ENCODE assay signal across 1 cellular context in the genomic region with DNA sequence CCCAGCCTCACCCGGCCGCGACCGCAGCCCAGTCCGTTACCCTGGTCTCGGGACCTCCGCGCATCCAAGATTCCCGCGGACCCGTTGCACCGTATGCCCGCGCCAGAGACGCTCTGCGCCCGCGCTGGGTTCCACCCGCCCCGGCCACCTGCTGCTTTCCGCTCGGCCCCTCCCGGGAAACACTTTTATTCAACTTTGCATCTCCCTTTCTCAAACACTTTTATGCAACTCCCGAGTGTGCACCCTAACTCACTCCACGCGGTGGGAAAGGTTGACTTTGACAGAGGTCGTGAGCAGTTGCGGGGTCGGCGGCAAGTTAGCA.
TF ChIP-seq lines count a peak whose summit lies in the region.

Gene ODAD2, minus strand, starts transcription at position 126 of the 322 bp plus-strand sequence. CDS start 3,937 bp downstream, outside the sequence.

TF ChIP-seq in GM23338, 12 proteins besides CTCF, POLR2A, EP300 and RAD21 (continued from another document):
- TF ChIP-seq, protein P1, sequence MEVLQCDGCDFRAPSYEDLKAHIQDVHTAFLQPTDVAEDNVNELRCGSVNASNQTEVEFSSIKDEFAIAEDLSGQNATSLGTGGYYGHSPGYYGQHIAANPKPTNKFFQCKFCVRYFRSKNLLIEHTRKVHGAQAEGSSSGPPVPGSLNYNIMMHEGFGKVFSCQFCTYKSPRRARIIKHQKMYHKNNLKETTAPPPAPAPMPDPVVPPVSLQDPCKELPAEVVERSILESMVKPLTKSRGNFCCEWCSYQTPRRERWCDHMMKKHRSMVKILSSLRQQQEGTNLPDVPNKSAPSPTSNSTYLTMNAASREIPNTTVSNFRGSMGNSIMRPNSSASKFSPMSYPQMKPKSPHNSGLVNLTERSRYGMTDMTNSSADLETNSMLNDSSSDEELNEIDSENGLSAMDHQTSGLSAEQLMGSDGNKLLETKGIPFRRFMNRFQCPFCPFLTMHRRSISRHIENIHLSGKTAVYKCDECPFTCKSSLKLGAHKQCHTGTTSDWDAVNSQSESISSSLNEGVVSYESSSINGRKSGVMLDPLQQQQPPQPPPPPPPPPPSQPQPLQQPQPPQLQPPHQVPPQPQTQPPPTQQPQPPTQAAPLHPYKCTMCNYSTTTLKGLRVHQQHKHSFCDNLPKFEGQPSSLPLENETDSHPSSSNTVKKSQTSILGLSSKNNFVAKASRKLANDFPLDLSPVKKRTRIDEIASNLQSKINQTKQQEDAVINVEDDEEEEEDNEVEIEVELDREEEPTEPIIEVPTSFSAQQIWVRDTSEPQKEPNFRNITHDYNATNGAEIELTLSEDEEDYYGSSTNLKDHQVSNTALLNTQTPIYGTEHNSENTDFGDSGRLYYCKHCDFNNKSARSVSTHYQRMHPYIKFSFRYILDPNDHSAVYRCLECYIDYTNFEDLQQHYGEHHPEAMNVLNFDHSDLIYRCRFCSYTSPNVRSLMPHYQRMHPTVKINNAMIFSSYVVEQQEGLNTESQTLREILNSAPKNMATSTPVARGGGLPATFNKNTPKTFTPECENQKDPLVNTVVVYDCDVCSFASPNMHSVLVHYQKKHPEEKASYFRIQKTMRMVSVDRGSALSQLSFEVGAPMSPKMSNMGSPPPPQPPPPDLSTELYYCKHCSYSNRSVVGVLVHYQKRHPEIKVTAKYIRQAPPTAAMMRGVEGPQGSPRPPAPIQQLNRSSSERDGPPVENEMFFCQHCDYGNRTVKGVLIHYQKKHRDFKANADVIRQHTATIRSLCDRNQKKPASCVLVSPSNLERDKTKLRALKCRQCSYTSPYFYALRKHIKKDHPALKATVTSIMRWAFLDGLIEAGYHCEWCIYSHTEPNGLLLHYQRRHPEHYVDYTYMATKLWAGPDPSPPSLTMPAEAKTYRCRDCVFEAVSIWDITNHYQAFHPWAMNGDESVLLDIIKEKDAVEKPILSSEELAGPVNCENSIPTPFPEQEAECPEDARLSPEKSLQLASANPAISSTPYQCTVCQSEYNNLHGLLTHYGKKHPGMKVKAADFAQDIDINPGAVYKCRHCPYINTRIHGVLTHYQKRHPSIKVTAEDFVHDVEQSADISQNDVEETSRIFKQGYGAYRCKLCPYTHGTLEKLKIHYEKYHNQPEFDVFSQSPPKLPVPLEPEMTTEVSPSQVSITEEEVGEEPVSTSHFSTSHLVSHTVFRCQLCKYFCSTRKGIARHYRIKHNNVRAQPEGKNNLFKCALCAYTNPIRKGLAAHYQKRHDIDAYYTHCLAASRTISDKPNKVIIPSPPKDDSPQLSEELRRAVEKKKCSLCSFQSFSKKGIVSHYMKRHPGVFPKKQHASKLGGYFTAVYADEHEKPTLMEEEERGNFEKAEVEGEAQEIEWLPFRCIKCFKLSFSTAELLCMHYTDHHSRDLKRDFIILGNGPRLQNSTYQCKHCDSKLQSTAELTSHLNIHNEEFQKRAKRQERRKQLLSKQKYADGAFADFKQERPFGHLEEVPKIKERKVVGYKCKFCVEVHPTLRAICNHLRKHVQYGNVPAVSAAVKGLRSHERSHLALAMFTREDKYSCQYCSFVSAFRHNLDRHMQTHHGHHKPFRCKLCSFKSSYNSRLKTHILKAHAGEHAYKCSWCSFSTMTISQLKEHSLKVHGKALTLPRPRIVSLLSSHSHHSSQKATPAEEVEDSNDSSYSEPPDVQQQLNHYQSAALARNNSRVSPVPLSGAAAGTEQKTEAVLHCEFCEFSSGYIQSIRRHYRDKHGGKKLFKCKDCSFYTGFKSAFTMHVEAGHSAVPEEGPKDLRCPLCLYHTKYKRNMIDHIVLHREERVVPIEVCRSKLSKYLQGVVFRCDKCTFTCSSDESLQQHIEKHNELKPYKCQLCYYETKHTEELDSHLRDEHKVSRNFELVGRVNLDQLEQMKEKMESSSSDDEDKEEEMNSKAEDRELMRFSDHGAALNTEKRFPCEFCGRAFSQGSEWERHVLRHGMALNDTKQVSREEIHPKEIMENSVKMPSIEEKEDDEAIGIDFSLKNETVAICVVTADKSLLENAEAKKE (CRISPR knock-in tag; IDR thresholded peaks at IDR 0.05) = no peak
- no peak for TF ChIP-seq JUNB (IDR thresholded peaks at IDR 0.05; ENCODE audit: unreplicated experiment)
- TF ChIP-seq EZH2phosphoT487 (IDR thresholded peaks at IDR 0.05; ENCODE audit: unreplicated experiment) = no peak
- TF ChIP-seq POLR2AphosphoS5 (IDR thresholded peaks at IDR 0.05; ENCODE audit: low read depth) = no peak
